In genomic region chr5:166074839-166075481, GRCh38 we compare ENCODE assay signal across 25 cellular contexts.
A peak's percentile ranks its signal among the peaks of the same experiment; 100 is the strongest.
DNase-seq lines count a peak whose midpoint lies in the region; ATAC-seq, FAIRE-seq and TF ChIP-seq lines count a peak whose summit lies in the region.
"Had no signal": no experiment of that assay in that cellular context is flagged by ENCODE, and none has a peak within 500 bp of the region (broad histone marks: within the 10 kb centered on the region; RNA-seq: fewer than 3 reads in every experiment).

No MANE protein-coding gene starts in this region.

- H3K4me3 ChIP-seq in BLaER1 treated with 17β-estradiol and CSF1 and Interleukin-3, amounts not matched to agents 10 nM and 100 nM = peak overlapping the region in 2 of 10 experiments; percentile 15 to 17; a peak in 1 of 20 replicates
- H3K4me3 ChIP-seq in HUES64 (ENCODE audit: low read length) (peak overlapping the region; percentile 0), astrocyte (ENCODE audit: insufficient read depth, low read depth, low read length) (no peak overlapping the region)
- H3K4me3 ChIP-seq: A549, colonic mucosa, hepatocyte had no signal

- peak overlapping the region; percentile 39 to 71 (median 65) for H3K4me2 ChIP-seq in BLaER1 treated with 17β-estradiol and CSF1 and Interleukin-3, amounts not matched to agents 10 nM and 100 nM
- no peak overlapping the region for H3K4me2 ChIP-seq in astrocyte (ENCODE audit: low read length)
- H3K4me2 ChIP-seq: A549, hepatocyte had no signal

- DNase-seq in astrocyte (ENCODE audit: low read depth) = no peak
- DNase-seq in iPS-NIHi7 (ENCODE audit: extremely low spot score) = peak; percentile 52
- DNase-seq in dermis blood vessel endothelial cell = no peak
- no peak for DNase-seq in DMS153 (lab: John Stamatoyannopoulos, UW)
- DNase-seq in activated CD4-positive, alpha-beta T cell treated with anti-CD3 and anti-CD28 coated beads, Interleukin-2, amount 10 ng/mL, durations not matched to agents 7 days and 5 days = no peak
- DNase-seq: activated CD4-positive, alpha-beta T cell treated with anti-CD3 and anti-CD28 coated beads, Interleukin-2, amount 10 ng/mL, durations not matched to agents 24 days and 14 days; activated CD8-positive, alpha-beta memory T cell treated with anti-CD3 and anti-CD28 coated beads, Interleukin-2, amount 50 U/mL, for 4 hours; activated effector memory CD4-positive, alpha-beta T cell treated with Interleukin-2 at 50 U/mL for 16 hours; colonic mucosa; GDM1; naive thymus-derived CD8-positive, alpha-beta T cell; NCI-H1694; NCI-H2171 treated with DMSO at 0.1 percent for 48 hours; NCI-H774; PC-3; SHP77 treated with DMSO at 0.1 percent for 48 hours had no signal

- H3K27me3 Mint-ChIP-seq in astrocyte (ENCODE audit: low read depth, unreplicated experiment) = no peaks in the 10 kb centered on the region
- no peaks in the 10 kb centered on the region for H3K27me3 Mint-ChIP-seq in activated CD4-positive, alpha-beta T cell treated with anti-CD3 and anti-CD28 coated beads, Interleukin-2, amount 10 ng/mL, durations not matched to agents 7 days and 5 days
- H3K27me3 Mint-ChIP-seq: activated CD4-positive, alpha-beta T cell treated with anti-CD3 and anti-CD28 coated beads, Interleukin-2, amount 10 ng/mL, durations not matched to agents 24 days and 14 days; memory B cell; naive thymus-derived CD8-positive, alpha-beta T cell had no signal

- no peaks in the 10 kb centered on the region for H3K36me3 ChIP-seq in BLaER1 treated with 17β-estradiol and CSF1 and Interleukin-3, amounts not matched to agents 10 nM and 100 nM
- no peaks in the 10 kb centered on the region for H3K36me3 ChIP-seq in HUES64 (ENCODE audit: insufficient read depth, low read length)
- H3K36me3 ChIP-seq in astrocyte (ENCODE audit: insufficient read depth, low read length) = no peaks in the 10 kb centered on the region
- H3K36me3 ChIP-seq: colonic mucosa had no signal

- peak overlapping the region in 10 of 11 experiments; percentile 29 to 74 (median 58); a peak in 18 of 22 replicates for H3K27ac ChIP-seq in BLaER1 treated with 17β-estradiol and CSF1 and Interleukin-3, amounts not matched to agents 10 nM and 100 nM
- H3K27ac ChIP-seq in HUES64 (ENCODE audit: low read depth, low read length) (peak overlapping the region; percentile 94), astrocyte (ENCODE audit: low read depth, low read length) (no peak overlapping the region)
- H3K27ac ChIP-seq: A549, C4-2B, colonic mucosa, epithelial cell of prostate, hepatocyte had no signal

- POLR2A ChIA-PET in activated CD4-positive, alpha-beta T cell treated with anti-CD3 and anti-CD28 coated beads, Interleukin-2, amount 10 ng/mL, durations not matched to agents 7 days and 5 days (lab: Charles Lee) = no interaction called here

- no peak for FAIRE-seq in astrocyte (lab: Jason Lieb, UNC)
- FAIRE-seq: A549 had no signal

- no peak for ATAC-seq in HG03442 (IDR thresholded peaks at IDR 0.05; ENCODE audit: unreplicated experiment)
- ATAC-seq: A549; naive thymus-derived CD8-positive, alpha-beta T cell; PC-3; stimulated activated effector memory CD8-positive, alpha-beta T cell treated with anti-CD3 and anti-CD28 coated beads, Interleukin-12 subunit alpha, Interleukin-12 subunit beta, amount 100 ng/mL, for 72 hours had no signal

- no peak overlapping the region for H3K4me3 Mint-ChIP-seq in astrocyte (ENCODE audit: unreplicated experiment)
- H3K4me3 Mint-ChIP-seq in activated CD4-positive, alpha-beta T cell treated with anti-CD3 and anti-CD28 coated beads, Interleukin-2, amount 10 ng/mL, durations not matched to agents 7 days and 5 days = no peak overlapping the region
- H3K4me3 Mint-ChIP-seq: activated CD4-positive, alpha-beta T cell treated with anti-CD3 and anti-CD28 coated beads, Interleukin-2, amount 10 ng/mL, durations not matched to agents 24 days and 14 days; memory B cell; naive thymus-derived CD8-positive, alpha-beta T cell; stimulated activated effector memory CD8-positive, alpha-beta T cell treated with anti-CD3 and anti-CD28 coated beads, Interleukin-12 subunit alpha, Interleukin-12 subunit beta, amount 100 ng/mL, for 72 hours had no signal

- H2AFZ ChIP-seq in astrocyte (ENCODE audit: low read depth, low read length) = no peak overlapping the region
- H2AFZ ChIP-seq: hepatocyte had no signal

- H3K27ac Mint-ChIP-seq in astrocyte (ENCODE audit: unreplicated experiment) = peak overlapping the region; percentile 63
- no peak overlapping the region for H3K27ac Mint-ChIP-seq in activated CD4-positive, alpha-beta T cell treated with anti-CD3 and anti-CD28 coated beads, Interleukin-2, amount 10 ng/mL, durations not matched to agents 7 days and 5 days
- H3K27ac Mint-ChIP-seq: activated CD4-positive, alpha-beta T cell treated with anti-CD3 and anti-CD28 coated beads, Interleukin-2, amount 10 ng/mL, durations not matched to agents 24 days and 14 days; memory B cell; naive thymus-derived CD8-positive, alpha-beta T cell; stimulated activated effector memory CD8-positive, alpha-beta T cell treated with anti-CD3 and anti-CD28 coated beads, Interleukin-12 subunit alpha, Interleukin-12 subunit beta, amount 100 ng/mL, for 72 hours had no signal

- peaks cover 0 to 3% (median 0%) of the 10 kb centered on the region in 11 experiments; a peak in 1 of 22 replicates for H3K9me3 ChIP-seq in BLaER1 treated with 17β-estradiol and CSF1 and Interleukin-3, amounts not matched to agents 10 nM and 100 nM (replicated peaks in 1 of 11)
- H3K9me3 ChIP-seq in HUES64 (ENCODE audit: insufficient read depth, low read depth, low read length) = no peaks in the 10 kb centered on the region
- H3K9me3 ChIP-seq in astrocyte (ENCODE audit: insufficient read depth, low read depth, low read length) = no peaks in the 10 kb centered on the region
- H3K9me3 ChIP-seq: A549, colonic mucosa had no signal

- peak overlapping the region in 8 of 11 experiments; percentile 0 to 57 (median 39); a peak in 10 of 22 replicates for H3K9ac ChIP-seq in BLaER1 treated with 17β-estradiol and CSF1 and Interleukin-3, amounts not matched to agents 10 nM and 100 nM
- H3K9ac ChIP-seq in HUES64 (ENCODE audit: low read depth, low read length) = peak overlapping the region; percentile 56
- H3K9ac ChIP-seq in astrocyte (ENCODE audit: low read length) = no peak overlapping the region

- no peak for TF ChIP-seq CTCF in astrocyte (IDR thresholded peaks at IDR 0.05; ENCODE audit: insufficient read depth, low read depth, low read length)

- CTCF ChIA-PET in activated CD4-positive, alpha-beta T cell treated with anti-CD3 and anti-CD28 coated beads, Interleukin-2, amount 10 ng/mL, durations not matched to agents 7 days and 5 days (lab: Charles Lee) = interaction anchor here (0.6 kb wide), 1 partner anchor 527 kb away, joined by 4 read pairs; no protein-coding TSS in a partner anchor

- H3K79me2 ChIP-seq in astrocyte (ENCODE audit: insufficient read depth, low read length) = no peaks in the 10 kb centered on the region
- H3K79me2 ChIP-seq: hepatocyte had no signal

- H3K4me1 Mint-ChIP-seq in astrocyte (ENCODE audit: low read depth, unreplicated experiment) = no peaks in the 10 kb centered on the region
- H3K4me1 Mint-ChIP-seq in activated CD4-positive, alpha-beta T cell treated with anti-CD3 and anti-CD28 coated beads, Interleukin-2, amount 10 ng/mL, durations not matched to agents 7 days and 5 days = no peaks in the 10 kb centered on the region
- H3K4me1 Mint-ChIP-seq: activated CD4-positive, alpha-beta T cell treated with anti-CD3 and anti-CD28 coated beads, Interleukin-2, amount 10 ng/mL, durations not matched to agents 24 days and 14 days; memory B cell; naive thymus-derived CD8-positive, alpha-beta T cell; stimulated activated effector memory CD8-positive, alpha-beta T cell treated with anti-CD3 and anti-CD28 coated beads, Interleukin-12 subunit alpha, Interleukin-12 subunit beta, amount 100 ng/mL, for 72 hours had no signal

- no peaks in the 10 kb centered on the region for H3K9me3 Mint-ChIP-seq in astrocyte (ENCODE audit: unreplicated experiment)
- H3K9me3 Mint-ChIP-seq in activated CD4-positive, alpha-beta T cell treated with anti-CD3 and anti-CD28 coated beads, Interleukin-2, amount 10 ng/mL, durations not matched to agents 7 days and 5 days = peaks cover 6% of the 10 kb centered on the region

- H3K4me1 ChIP-seq in BLaER1 treated with 17β-estradiol and CSF1 and Interleukin-3, amounts not matched to agents 10 nM and 100 nM = peaks cover 22 to 76% (median 61%) of the 10 kb centered on the region in 10 experiments
- H3K4me1 ChIP-seq in HUES64 (ENCODE audit: insufficient read depth, low read length) (peaks cover 54% of the 10 kb centered on the region), astrocyte (ENCODE audit: insufficient read depth, low read length) (no peaks in the 10 kb centered on the region)
- H3K4me1 ChIP-seq: A549, colonic mucosa had no signal

- no peaks in the 10 kb centered on the region for H3K27me3 ChIP-seq in BLaER1 treated with 17β-estradiol and CSF1 and Interleukin-3, amounts not matched to agents 10 nM and 100 nM
- H3K27me3 ChIP-seq in HUES64 (ENCODE audit: insufficient read depth, low read length) = no peaks in the 10 kb centered on the region
- H3K27me3 ChIP-seq in astrocyte (ENCODE audit: insufficient read depth, low read length) = no peaks in the 10 kb centered on the region
- H3K27me3 ChIP-seq: colonic mucosa, hepatocyte had no signal

- H4K20me1 ChIP-seq in BLaER1 treated with 17β-estradiol and CSF1 and Interleukin-3, amounts not matched to agents 10 nM and 100 nM = no peaks in the 10 kb centered on the region
- no peaks in the 10 kb centered on the region for H4K20me1 ChIP-seq in astrocyte (ENCODE audit: insufficient read depth, low read length)

- H3K36me3 Mint-ChIP-seq in astrocyte (ENCODE audit: low read depth, unreplicated experiment) = no peaks in the 10 kb centered on the region
- H3K36me3 Mint-ChIP-seq in activated CD4-positive, alpha-beta T cell treated with anti-CD3 and anti-CD28 coated beads, Interleukin-2, amount 10 ng/mL, durations not matched to agents 7 days and 5 days (ENCODE audit: low read depth) = no peaks in the 10 kb centered on the region
- H3K36me3 Mint-ChIP-seq: memory B cell; naive thymus-derived CD8-positive, alpha-beta T cell; stimulated activated effector memory CD8-positive, alpha-beta T cell treated with anti-CD3 and anti-CD28 coated beads, Interleukin-12 subunit alpha, Interleukin-12 subunit beta, amount 100 ng/mL, for 72 hours had no signal

- 1% methylated on average over 4 of the region's 4 CpGs for WGBS in HUES64
